In the genomic region with DNA sequence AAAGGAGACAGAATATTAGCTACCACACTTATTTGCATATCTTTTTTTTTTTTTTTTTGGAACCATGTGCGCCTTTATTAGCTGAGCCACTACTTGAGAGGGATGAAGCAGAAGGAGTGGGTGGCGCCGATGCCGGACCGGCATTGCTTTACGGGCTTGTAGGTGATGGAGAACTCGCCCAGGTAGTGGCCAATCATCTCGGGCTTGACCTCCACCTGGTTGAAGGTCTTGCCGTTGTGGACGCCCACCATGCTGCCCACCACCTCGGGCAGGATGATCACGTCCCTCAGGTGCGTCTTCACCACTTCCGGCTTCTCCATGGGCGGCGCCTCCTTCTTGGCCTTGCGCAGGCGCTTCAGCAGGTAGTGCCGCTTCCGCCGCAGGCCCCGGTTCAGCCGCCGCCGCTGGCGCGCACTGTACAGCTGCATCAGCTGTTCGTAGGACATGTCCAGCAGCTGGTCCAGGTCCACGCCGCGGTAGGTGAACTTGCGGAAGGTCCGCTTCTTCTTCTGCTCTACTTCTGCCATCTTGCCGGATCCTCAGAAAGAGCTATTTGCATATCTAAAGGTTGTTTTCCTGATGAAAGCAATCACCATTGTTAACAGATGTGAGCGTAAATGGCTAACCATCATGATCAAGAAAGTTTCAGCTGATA, we compare ENCODE assay signal across 8 cellular contexts. TPM values are rescaled to one million over a fixed set of nuclear protein-coding genes. Genes with fewer than 3 reads are reported as not detected.
DNase-seq lines count a peak whose midpoint lies in the region; ATAC-seq, FAIRE-seq and TF ChIP-seq lines count a peak whose summit lies in the region.
"Not testable (repeated sequence)": the region's sequence is repeated elsewhere in the genome, so short reads cannot be mapped to it uniquely, and the experiment has no call there.

No MANE protein-coding gene starts in this region.

- not testable (repeated sequence) for FAIRE-seq in A549 (lab: Jason Lieb, UNC); bronchial epithelial cell (lab: Jason Lieb, UNC)

- DNase-seq in A549 (ENCODE audit: low read depth in 1 of 2, low spot score in 1 of 2) (peak in 1 of 2 experiments; percentile 83), RWPE1 (ENCODE audit: low spot score) (peak; percentile 41), bronchial epithelial cell (ENCODE audit: low read depth) (peak; percentile 43), kidney glomerular epithelial cell (lab: John Stamatoyannopoulos, UW) (peak; percentile 56)
- not testable (repeated sequence) for DNase-seq in LNCaP clone FGC (ENCODE audit: low read depth)
- DNase-seq in activated CD8-positive, alpha-beta memory T cell treated with anti-CD3 and anti-CD28 coated beads, Interleukin-2, amount 50 U/mL, for 48 hours: peak; percentile 72
- peak; percentile 18 to 30 (median 19) for DNase-seq in stimulated activated CD4-positive, alpha-beta T cell treated with anti-CD3 and anti-CD28 coated beads, Interleukin-12 subunit alpha, Interleukin-12 subunit beta, amount 100 ng/mL, for 48 hours (ENCODE audit: low read depth in 2 of 3, low spot score in 1 of 3)

- not testable (repeated sequence) for TF ChIP-seq CTCF in A549 (IDR thresholded peaks at IDR 0.05); LNCaP clone FGC (IDR thresholded peaks at IDR 0.05; ENCODE audit: control insufficient read depth, extremely low read depth, insufficient read depth); RWPE1 (conservative IDR thresholded peaks at IDR 0.05; ENCODE audit: low read depth); bronchial epithelial cell (IDR thresholded peaks at IDR 0.05; ENCODE audit: insufficient read depth, low read length, severe bottlenecking)

- not testable (repeated sequence) for TF ChIP-seq RAD21 in A549 (conservative IDR thresholded peaks at IDR 0.05 in 1 of 2, IDR thresholded peaks at IDR 0.05 in 1 of 2)

- peak overlapping the region; percentile 77 for H3K4me2 ChIP-seq in A549

- not testable (repeated sequence) for H3K4me1 ChIP-seq in A549

- not testable (repeated sequence) for H3K9me3 ChIP-seq in A549

- in situ Hi-C loops in GM18951 (cut with MboI; ENCODE audit: low sequenced_read_pairs, unreplicated experiment): not testable (repeated sequence)

- TF ChIP-seq EP300 in A549 (IDR thresholded peaks at IDR 0.05): not testable (repeated sequence)

- H3K4me3 ChIP-seq in A549 (peak overlapping the region; percentile 49), LNCaP clone FGC (ENCODE audit: low read depth, low read length) (peak overlapping the region; percentile 49), bronchial epithelial cell (ENCODE audit: low read depth, low read length) (peak overlapping the region; percentile 40)

- WGBS in A549 (ENCODE audit: missing lambda C conversion rate): 43% methylated on average over 28 of the region's 35 CpGs

- H3K27ac ChIP-seq in A549: peak overlapping the region; percentile 74 to 81
- peak overlapping the region; percentile 60 for H3K27ac ChIP-seq in RWPE1

- peak; percentile 72 for TF ChIP-seq POLR2A in A549 (IDR thresholded peaks at IDR 0.05; ENCODE audit: low read length)
- peak; percentile 56 for TF ChIP-seq POLR2A in GM18951 (IDR thresholded peaks at IDR 0.05; ENCODE audit: extremely low read depth, insufficient read depth, insufficient read length)

- CTCF ChIA-PET in A549 (lab: Yijun Ruan, JAX) (interaction anchor here (1.0 to 1.4 kb wide), 2 partner anchors 47 to 245 kb away, joined by 4 to 6 read pairs; no protein-coding TSS in a partner anchor), RWPE1 (lab: Yijun Ruan, JAX) (interaction anchor here (0.5 to 0.7 kb wide), 3 partner anchors 44 to 991 kb away, joined by 3 read pairs; no protein-coding TSS in a partner anchor)

- POLR2A ChIA-PET in A549 (lab: Yijun Ruan, JAX): interaction anchor here (0.7 to 2.5 kb wide), 3 partner anchors 15 to 21 kb away, joined by 3 to 10 read pairs (median 4); partner anchors contain the start of gene COA6
- POLR2A ChIA-PET in RWPE1 (lab: Yijun Ruan, JAX; ENCODE audit: low non-redundant PET): interaction anchor here (0.6 to 1.0 kb wide), 3 partner anchors 8 to 563 kb away, joined by 3 to 8 read pairs (median 6); partner anchors contain the start of gene COA6

- ATAC-seq in A549: peak; percentile 98

- H3K27me3 ChIP-seq in bronchial epithelial cell (ENCODE audit: control insufficient read depth, insufficient read depth, low read length): not testable (repeated sequence)

- H3K36me3 ChIP-seq in bronchial epithelial cell (ENCODE audit: control insufficient read depth, insufficient read depth, low read length): not testable (repeated sequence)

TF ChIP-seq in A549, 52 proteins besides CTCF, POLR2A, EP300 and RAD21:
- TF ChIP-seq, protein P1, sequence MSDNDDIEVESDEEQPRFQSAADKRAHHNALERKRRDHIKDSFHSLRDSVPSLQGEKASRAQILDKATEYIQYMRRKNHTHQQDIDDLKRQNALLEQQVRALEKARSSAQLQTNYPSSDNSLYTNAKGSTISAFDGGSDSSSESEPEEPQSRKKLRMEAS (IDR thresholded peaks at IDR 0.05): peak; percentile 77
- peak; percentile 63 for TF ChIP-seq MAFK (IDR thresholded peaks at IDR 0.05; ENCODE audit: partially characterized antibody)
- peak; percentile 46 to 76; a peak in 3 of 5 replicates for TF ChIP-seq JUN (IDR thresholded peaks at IDR 0.05)
- TF ChIP-seq, protein P2, sequence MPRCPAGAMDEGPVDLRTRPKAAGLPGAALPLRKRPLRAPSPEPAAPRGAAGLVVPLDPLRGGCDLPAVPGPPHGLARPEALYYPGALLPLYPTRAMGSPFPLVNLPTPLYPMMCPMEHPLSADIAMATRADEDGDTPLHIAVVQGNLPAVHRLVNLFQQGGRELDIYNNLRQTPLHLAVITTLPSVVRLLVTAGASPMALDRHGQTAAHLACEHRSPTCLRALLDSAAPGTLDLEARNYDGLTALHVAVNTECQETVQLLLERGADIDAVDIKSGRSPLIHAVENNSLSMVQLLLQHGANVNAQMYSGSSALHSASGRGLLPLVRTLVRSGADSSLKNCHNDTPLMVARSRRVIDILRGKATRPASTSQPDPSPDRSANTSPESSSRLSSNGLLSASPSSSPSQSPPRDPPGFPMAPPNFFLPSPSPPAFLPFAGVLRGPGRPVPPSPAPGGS (IDR thresholded peaks at IDR 0.05): 0 out of 3 replicates have a peak, but pooled peaks have one; percentile 56
- TF ChIP-seq PHF8 (IDR thresholded peaks at IDR 0.05; ENCODE audit: borderline replicate concordance, low read depth): peak; percentile 62; the same call in 1 of the 2 replicates

RNA-seq across cellular contexts. Expression of gene COA6, which starts 16.5 kb away (rescaled TPM):
- polyA plus RNA-seq in A549 (2011; rRNA removed) (56.9 and 102 TPM in 2 replicates), A549 (2017; fragmentation: RNase III; extraction: RNeasy Plus Mini Kit Qiagen cat#74134 plus additional on column Dnase treatment) (133 to 134 TPM (median 133 TPM) in 3 replicates)
- 63.2 and 78.6 TPM in 2 replicates for polyA plus RNA-seq in A549 (2012; cell fraction: cytosol; rRNA removed)
- 21.3 and 28.0 TPM in 2 replicates for polyA plus RNA-seq in A549 (2012; cell fraction: nucleus; rRNA removed)
- polyA minus RNA-seq in A549 (2011; rRNA and poly(A)+ RNA removed): 7.8 and 7.9 TPM in 2 replicates
- 29.7 and 48.3 TPM in 2 replicates for total RNA-seq in bronchial epithelial cell
